ENCODE assay signal across 8 cellular contexts in the genomic region with DNA sequence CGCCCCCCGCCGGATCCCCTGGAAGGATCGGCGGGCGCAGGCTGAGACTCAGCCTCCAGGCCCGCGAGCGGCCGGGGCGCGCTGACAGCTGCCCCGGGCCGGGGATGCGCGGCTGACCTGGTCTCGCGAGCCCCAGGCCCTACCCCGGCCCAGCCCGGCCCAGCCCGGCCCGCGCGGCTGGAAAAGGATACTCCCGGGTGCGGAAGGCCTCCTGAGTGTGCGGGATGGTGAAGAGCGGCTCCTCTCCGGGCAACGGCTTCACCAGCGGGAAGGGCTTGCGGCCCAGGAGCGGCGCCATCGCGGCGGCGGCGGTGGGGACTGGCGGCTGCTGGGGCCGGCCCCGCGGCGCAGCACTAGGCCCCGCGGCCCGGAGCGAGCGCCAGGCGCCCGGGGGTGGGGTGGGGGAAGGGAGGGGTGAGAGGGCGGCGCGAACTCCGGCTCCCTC. TPM values are rescaled to one million over a fixed set of nuclear protein-coding genes. Genes with fewer than 3 reads are reported as not detected.
DNase-seq lines count a peak whose midpoint lies in the region; ATAC-seq and TF ChIP-seq lines count a peak whose summit lies in the region.

No MANE protein-coding gene starts in this region.

- peak overlapping the region; percentile 81 for H3K4me2 ChIP-seq in trophoblast cell (ENCODE audit: low read length)

- no peaks in the 10 kb centered on the region for H3K27me3 Mint-ChIP-seq in IgD-negative memory B cell

- H3K4me1 ChIP-seq in cardiac muscle cell (ENCODE audit: low read depth), result peaks cover 24% of the 10 kb centered on the region
- peaks cover 2 to 4% of the 10 kb centered on the region in 2 experiments for H3K4me1 ChIP-seq in trophoblast cell (ENCODE audit: control insufficient read depth in 1 of 2, insufficient read depth in 2 of 2, low read length in 2 of 2)

- H4K12ac ChIP-seq in trophoblast cell (ENCODE audit: low read depth, low read length), result peak overlapping the region; percentile 87

- peak; percentile 28 for ATAC-seq in GM21786 (IDR thresholded peaks at IDR 0.05; ENCODE audit: unreplicated experiment)

- peaks cover 2% of the 10 kb centered on the region for H3K36me3 ChIP-seq in cardiac muscle cell
- peaks cover 6 to 11% of the 10 kb centered on the region in 2 experiments for H3K36me3 ChIP-seq in trophoblast cell (ENCODE audit: control insufficient read depth in 1 of 2, insufficient read depth in 2 of 2, low read length in 2 of 2)

- peak overlapping the region; percentile 99 for H3K9ac ChIP-seq in trophoblast cell (ENCODE audit: low read length)

- peak overlapping the region; percentile 96 for H2BK120ac ChIP-seq in trophoblast cell (ENCODE audit: insufficient read depth, low read length, poor library complexity)

- peaks cover 45 to 49% (median 49%) of the 10 kb centered on the region in 3 donors for H3K4me1 Mint-ChIP-seq in IgD-negative memory B cell

- H2BK5ac ChIP-seq in trophoblast cell (ENCODE audit: low read depth, low read length, poor library complexity), result peak overlapping the region; percentile 92

- peak overlapping the region; percentile 66 to 99 (median 94) for H3K4me3 Mint-ChIP-seq in IgD-negative memory B cell

- H3K14ac ChIP-seq in trophoblast cell (ENCODE audit: low read length), result peak overlapping the region; percentile 99

- no peak for TF ChIP-seq CTCF in cardiac muscle cell (IDR thresholded peaks at IDR 0.05; ENCODE audit: low read depth, low read length)

- H3K36me3 Mint-ChIP-seq in IgD-negative memory B cell, result no peaks in the 10 kb centered on the region

- H2AK5ac ChIP-seq in trophoblast cell (ENCODE audit: low read length), result peak overlapping the region; percentile 92

- peaks cover 22% of the 10 kb centered on the region for H3K79me2 ChIP-seq in trophoblast cell (ENCODE audit: control insufficient read depth, insufficient read depth, low read length, poor library complexity)

- DNase-seq in activated gamma-delta T cell (lab: John Stamatoyannopoulos, UW), result peak; percentile 59
- DNase-seq in activated gamma-delta T cell treated with Interleukin-2 at 50 U/mL for 16 hours, result no peak
- DNase-seq in activated T-helper 1 cell treated with Interleukin-2 at 50 U/mL for 16 hours (ENCODE audit: low read depth), result peak; percentile 38
- peak in 1 of 2 donors; percentile 77 for DNase-seq in cardiac muscle cell (ENCODE audit: low read depth in 1 of 2, low spot score in 1 of 2)
- peak; percentile 21 to 59 for DNase-seq in trophoblast cell
- DNase-seq in MV-4-11 (lab: John Stamatoyannopoulos, UW), result no peak

- H2BK12ac ChIP-seq in trophoblast cell (ENCODE audit: low read length), result no peak overlapping the region

- H4K91ac ChIP-seq in trophoblast cell (ENCODE audit: low read depth, low read length), result peak overlapping the region; percentile 94

- H3K27ac Mint-ChIP-seq in IgD-negative memory B cell, result peak overlapping the region in 2 of 3 donors; percentile 94 to 96

- H3K79me1 ChIP-seq in trophoblast cell (ENCODE audit: low read length), result peaks cover 12% of the 10 kb centered on the region

- no CpG with 5 or more reads among the region's 55 CpGs for WGBS in trophoblast cell (ENCODE audit: extremely low coverage, insufficient coverage, insufficient read length)

- H3K27me3 ChIP-seq in cardiac muscle cell (no peaks in the 10 kb centered on the region), trophoblast cell (ENCODE audit: insufficient read depth, low read length) (no peaks in the 10 kb centered on the region)

- peak overlapping the region; percentile 97 for H3K27ac ChIP-seq in cardiac muscle cell
- H3K27ac ChIP-seq in trophoblast cell (ENCODE audit: low read depth, low read length), result peak overlapping the region; percentile 93

- peak overlapping the region; percentile 96 for H3K4ac ChIP-seq in trophoblast cell (ENCODE audit: low read depth, low read length)

- H3K18ac ChIP-seq in trophoblast cell (ENCODE audit: low read length), result peak overlapping the region; percentile 97

- H3K23ac ChIP-seq in trophoblast cell (ENCODE audit: low read length), result no peak overlapping the region

- H3K9me3 ChIP-seq in cardiac muscle cell (ENCODE audit: low read depth), result no peaks in the 10 kb centered on the region
- H3K9me3 ChIP-seq in trophoblast cell (ENCODE audit: insufficient read depth, low read depth, low read length), result no peaks in the 10 kb centered on the region

- H2AFZ ChIP-seq in trophoblast cell (ENCODE audit: insufficient read depth, low read length, poor library complexity), result peak overlapping the region; percentile 94

- H3K4me3 ChIP-seq in cardiac muscle cell, result peak overlapping the region; percentile 98
- H3K4me3 ChIP-seq in trophoblast cell (ENCODE audit: low read depth, low read length), result peak overlapping the region; percentile 100

- peak overlapping the region; percentile 99 for H4K8ac ChIP-seq in trophoblast cell (ENCODE audit: low read depth, low read length)

- H3K9me3 Mint-ChIP-seq in IgD-negative memory B cell, result no peaks in the 10 kb centered on the region

RNA-seq across cellular contexts. Expression of a gene that starts 0.4 kb away (rescaled TPM):
- polyA plus RNA-seq in IgD-negative memory B cell, result 22.4 TPM
- total RNA-seq in cardiac muscle cell, result 35.1 and 42.5 TPM in 2 replicates
- polyA plus RNA-seq in cardiac muscle cell, result 18.1 and 19.7 TPM in 2 replicates
- polyA plus RNA-seq in trophoblast cell (2013), result 31.8 and 34.1 TPM in 2 replicates

RNA-seq across cellular contexts. Expression of a gene that starts 35.8 kb away (rescaled TPM):
- 78.5 TPM for polyA plus RNA-seq in IgD-negative memory B cell
- 34.4 and 36.7 TPM in 2 replicates for total RNA-seq in cardiac muscle cell
- 37.8 and 45.7 TPM in 2 replicates for polyA plus RNA-seq in cardiac muscle cell
- polyA plus RNA-seq in trophoblast cell (2013), result 38.6 and 39.3 TPM in 2 replicates

RNA-seq across cellular contexts. Expression of a gene that starts 56.7 kb away (rescaled TPM):
- 21.3 TPM for polyA plus RNA-seq in IgD-negative memory B cell
- total RNA-seq in cardiac muscle cell, result 79.0 and 80.3 TPM in 2 replicates
- 65.3 and 70.8 TPM in 2 replicates for polyA plus RNA-seq in cardiac muscle cell
- polyA plus RNA-seq in trophoblast cell (2013), result 27.4 and 30.1 TPM in 2 replicates

Comparison
In these comparisons a context has a peak if more than half of its experiments do, and no peak if none do; other contexts are left out.
1. DNase-seq: peak in activated gamma-delta T cell (single experiment), activated T-helper 1 cell treated with Interleukin-2 at 50 U/mL for 16 hours (single experiment) and trophoblast cell (2 of 2); none in activated gamma-delta T cell treated with Interleukin-2 at 50 U/mL for 16 hours (single experiment) and MV-4-11 (single experiment).